Comparison of ENCODE assay signal across 3 cellular contexts in the genomic region with DNA sequence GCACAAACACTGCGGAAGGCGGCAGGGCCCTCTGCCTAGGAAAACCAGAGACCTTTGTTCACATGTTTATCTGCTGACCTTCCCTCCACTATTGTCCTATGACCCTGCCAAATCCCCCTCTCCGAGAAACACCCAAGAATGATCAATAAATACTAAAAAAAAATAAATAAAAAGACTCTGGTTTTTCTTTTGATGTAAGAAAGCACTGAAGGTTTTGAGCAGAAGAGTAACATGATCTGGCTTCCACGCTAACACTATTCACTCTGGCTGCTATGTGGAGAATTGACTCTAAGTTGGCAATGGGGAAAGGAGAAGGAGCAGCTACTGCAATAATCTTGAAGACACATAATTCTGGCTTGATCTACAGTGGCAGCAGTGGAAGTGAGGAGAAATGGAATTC. TPM values are rescaled to one million over a fixed set of nuclear protein-coding genes. Genes with fewer than 3 reads are reported as not detected.
"Had no signal": no experiment of that assay in that cellular context is flagged by ENCODE, and none has a peak within 500 bp of the region (broad histone marks: within the 10 kb centered on the region; RNA-seq: fewer than 3 reads in every experiment).

No MANE protein-coding gene starts in this region.

RNA-seq across cellular contexts. Expression of a gene that starts 7.7 kb away (rescaled TPM):
- total RNA-seq: chondrocyte, foreskin keratinocyte had no signal
- polyA plus RNA-seq: foreskin keratinocyte, keratinocyte had no signal
